8 cellular contexts compared by ENCODE assay signal in the genomic region with DNA sequence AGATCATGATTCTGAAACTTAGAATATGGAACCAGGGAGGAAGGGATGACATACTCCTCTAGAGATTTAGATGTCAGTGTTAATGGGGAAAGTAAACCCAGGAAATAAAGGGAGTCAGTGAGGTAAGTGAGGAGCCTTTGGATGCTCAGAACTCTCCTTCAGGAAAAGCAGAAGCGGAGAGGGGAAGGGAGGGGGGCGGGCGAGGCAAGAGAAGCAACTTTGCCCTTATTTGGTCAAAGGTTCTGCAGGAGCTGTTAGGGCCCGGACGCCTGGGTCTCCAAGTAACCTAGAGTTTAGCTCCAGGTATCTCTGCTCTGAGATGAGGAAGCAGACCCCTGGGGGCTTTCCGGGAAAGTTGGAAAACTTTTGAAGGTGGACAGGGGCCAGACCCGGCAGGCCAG. TPM values are rescaled to one million over a fixed set of nuclear protein-coding genes. Genes with fewer than 3 reads are reported as not detected.
DNase-seq lines count a peak whose midpoint lies in the region; ATAC-seq and TF ChIP-seq lines count a peak whose summit lies in the region.

No MANE protein-coding gene starts in this region.

- TF ChIP-seq CTCF in GM12864 (IDR thresholded peaks at IDR 0.05; ENCODE audit: low read depth, low read length, missing control alignments) (no peak), OCI-LY1 (IDR thresholded peaks at IDR 0.05; ENCODE audit: low read length) (no peak)

- H3K27me3 ChIP-seq in OCI-LY1 (ENCODE audit: insufficient read depth, low read length), result no peaks in the 10 kb centered on the region
- H3K27me3 ChIP-seq in ectodermal cell (ENCODE audit: control insufficient read depth, insufficient read depth, low read length, poor library complexity, severe bottlenecking), result no peaks in the 10 kb centered on the region
- H3K27me3 ChIP-seq in neuron (ENCODE audit: insufficient read depth, low read length), result no peaks in the 10 kb centered on the region

- peaks cover 9% of the 10 kb centered on the region for H3K79me2 ChIP-seq in OCI-LY1 (ENCODE audit: insufficient read depth, low read length)

- 2 to 3% methylated on average over 7 of the region's 7 CpGs for WGBS in ectodermal cell, 2 experiments

- peaks cover 18% of the 10 kb centered on the region for H3F3A ChIP-seq in OCI-LY1 (ENCODE audit: insufficient read depth, low read length)

- no peaks in the 10 kb centered on the region for H3K9me3 ChIP-seq in OCI-LY1 (ENCODE audit: low read length)
- H3K9me3 ChIP-seq in ectodermal cell (ENCODE audit: control insufficient read depth, low read length), result no peaks in the 10 kb centered on the region
- no peaks in the 10 kb centered on the region for H3K9me3 ChIP-seq in neuron (ENCODE audit: low read length)

- H3K4me1 ChIP-seq in OCI-LY1 (ENCODE audit: insufficient read depth, low read length, severe bottlenecking), result peaks cover 66% of the 10 kb centered on the region
- H3K4me1 ChIP-seq in ectodermal cell (ENCODE audit: control insufficient read depth, insufficient read depth, low read length), result peaks cover 20% of the 10 kb centered on the region
- H3K4me1 ChIP-seq in neuron (ENCODE audit: insufficient read depth, low read length), result peaks cover 37% of the 10 kb centered on the region

- no peak for ATAC-seq in GM21367 (IDR thresholded peaks at IDR 0.05; ENCODE audit: unreplicated experiment)

- peak overlapping the region; percentile 100 for H3K27ac ChIP-seq in OCI-LY1 (ENCODE audit: low read depth, low read length, poor library complexity, severe bottlenecking)
- H3K27ac ChIP-seq in ectodermal cell (ENCODE audit: insufficient read depth, low read depth, low read length, poor library complexity, severe bottlenecking), result no peak overlapping the region

- no peak for DNase-seq in GM12864 (ENCODE audit: low read depth)
- DNase-seq in NCI-H774 (lab: John Stamatoyannopoulos, UW), result no peak
- no peak for DNase-seq in NCI-H526 treated with DMSO at 0.1 percent for 48 hours (lab: John Stamatoyannopoulos, UW)
- no peak for DNase-seq in NCI-H526 (lab: John Stamatoyannopoulos, UW)

- H4K20me1 ChIP-seq in OCI-LY1 (ENCODE audit: insufficient read depth, low read length), result no peaks in the 10 kb centered on the region

- peak overlapping the region; percentile 92 for H3K9ac ChIP-seq in OCI-LY1 (ENCODE audit: low read length)

- peak overlapping the region; percentile 75 for H3K4me2 ChIP-seq in OCI-LY1 (ENCODE audit: low read length)

- H3K4me3 ChIP-seq in GM12864 (ENCODE audit: low read depth, low read length) (peak overlapping the region; percentile 93), OCI-LY1 (ENCODE audit: low read depth, low read length, poor library complexity, severe bottlenecking) (peak overlapping the region; percentile 84), ectodermal cell (ENCODE audit: insufficient read depth, low read depth, low read length) (peak overlapping the region; percentile 97), neuron (ENCODE audit: low read length) (peak overlapping the region; percentile 84)

- no peaks in the 10 kb centered on the region for H3K9me2 ChIP-seq in OCI-LY1 (ENCODE audit: low read depth, low read length)

- H2AFZ ChIP-seq in OCI-LY1 (ENCODE audit: low read length), result no peak overlapping the region
- no peak overlapping the region for H2AFZ ChIP-seq in neuron (ENCODE audit: low read depth, low read length)

- peaks cover 60% of the 10 kb centered on the region for H3K36me3 ChIP-seq in OCI-LY1 (ENCODE audit: insufficient read depth, low read length)
- H3K36me3 ChIP-seq in ectodermal cell (ENCODE audit: control insufficient read depth, insufficient read depth, low read length), result peaks cover 29% of the 10 kb centered on the region
- peaks cover 48% of the 10 kb centered on the region for H3K36me3 ChIP-seq in neuron (ENCODE audit: insufficient read depth, low read length)

RNA-seq across cellular contexts. Expression of gene PFN1, which starts 1.3 kb away (rescaled TPM):
- 623 TPM for polyA plus RNA-seq in ectodermal cell (2013, experiment 1 of 4)
- 574 TPM for polyA plus RNA-seq in ectodermal cell (2013, experiment 2 of 4)
- polyA plus RNA-seq in ectodermal cell (2013, experiment 3 of 4), result 704 TPM
- 677 TPM for polyA plus RNA-seq in ectodermal cell (2013, experiment 4 of 4)

RNA-seq across cellular contexts. Expression of gene ENO3, which starts 3.9 kb away (rescaled TPM):
- polyA plus RNA-seq in ectodermal cell (2013, experiment 1 of 4), result 87.1 TPM
- 101 TPM for polyA plus RNA-seq in ectodermal cell (2013, experiment 2 of 4)
- 70.5 TPM for polyA plus RNA-seq in ectodermal cell (2013, experiment 3 of 4)
- polyA plus RNA-seq in ectodermal cell (2013, experiment 4 of 4), result 78.5 TPM

RNA-seq across cellular contexts. Expression of gene RNF167, which starts 6.9 kb away (rescaled TPM):
- polyA plus RNA-seq in ectodermal cell (2013, experiment 1 of 4), result 106 TPM
- polyA plus RNA-seq in ectodermal cell (2013, experiment 2 of 4), result 104 TPM
- 108 TPM for polyA plus RNA-seq in ectodermal cell (2013, experiment 3 of 4)
- 115 TPM for polyA plus RNA-seq in ectodermal cell (2013, experiment 4 of 4)

RNA-seq across cellular contexts. Expression of gene SLC25A11, which starts 7.2 kb away (rescaled TPM):
- 59.7 TPM for polyA plus RNA-seq in ectodermal cell (2013, experiment 1 of 4)
- polyA plus RNA-seq in ectodermal cell (2013, experiment 2 of 4), result 60.3 TPM
- polyA plus RNA-seq in ectodermal cell (2013, experiment 3 of 4), result 47.6 TPM
- polyA plus RNA-seq in ectodermal cell (2013, experiment 4 of 4), result 59.3 TPM

RNA-seq across cellular contexts. Expression of gene GP1BA, which starts 14.9 kb away (rescaled TPM):
- not detected for polyA plus RNA-seq in ectodermal cell (2013, experiment 1 of 4)
- not detected for polyA plus RNA-seq in ectodermal cell (2013, experiment 2 of 4)
- not detected for polyA plus RNA-seq in ectodermal cell (2013, experiment 3 of 4)
- polyA plus RNA-seq in ectodermal cell (2013, experiment 4 of 4), result not detected
